Comparison of ENCODE assay signal across 24 cellular contexts in the genomic region with DNA sequence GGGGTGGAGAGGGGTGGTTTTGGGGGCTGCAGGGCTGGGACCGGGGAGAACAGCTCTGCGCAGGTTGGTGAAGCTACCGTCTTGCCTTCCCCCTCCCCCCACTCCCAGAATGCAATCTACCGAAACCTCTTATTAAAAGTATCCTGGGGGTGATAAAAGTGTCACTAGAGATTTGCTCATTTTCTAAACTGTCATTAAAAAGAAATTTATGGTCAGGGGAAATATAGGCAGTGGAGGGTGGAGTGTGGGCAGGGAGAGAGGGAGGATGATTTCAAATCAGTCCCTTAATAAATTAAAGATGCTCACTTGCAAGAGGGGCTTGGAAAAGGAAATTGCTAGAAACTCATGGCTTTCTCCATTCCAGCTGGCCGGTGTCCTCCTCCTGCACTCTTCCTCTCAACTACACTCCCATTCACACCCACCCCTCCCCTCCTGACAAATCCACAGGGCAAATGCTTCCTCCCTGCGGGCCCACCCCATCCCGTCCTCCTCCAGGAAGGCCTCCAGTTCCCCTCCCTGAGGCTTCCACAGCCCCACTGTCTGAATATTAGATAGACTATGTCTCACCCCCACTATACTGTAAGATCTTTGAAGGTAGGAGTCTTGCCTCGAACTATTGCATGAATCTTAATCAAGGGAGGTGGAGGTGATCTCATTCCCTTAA.
"Had no signal": no experiment of that assay in that cellular context is flagged by ENCODE, and none has a peak within 500 bp of the region (broad histone marks: within the 10 kb centered on the region; RNA-seq: fewer than 3 reads in every experiment).

No MANE protein-coding gene starts in this region.

- H3K9me3 Mint-ChIP-seq: activated naive CD4-positive, alpha-beta T cell treated with anti-CD3 and anti-CD28 coated beads, Interleukin-2, amount 10 ng/mL, durations not matched to agents 7 days and 5 days; activated naive CD8-positive, alpha-beta T cell treated with anti-CD3 and anti-CD28 coated beads, Interleukin-2, amount 50 U/mL, for 24 hours had no signal

- H3K4me3 Mint-ChIP-seq: activated naive CD4-positive, alpha-beta T cell treated with anti-CD3 and anti-CD28 coated beads, Interleukin-2, amount 10 ng/mL, durations not matched to agents 7 days and 5 days; activated naive CD8-positive, alpha-beta T cell treated with anti-CD3 and anti-CD28 coated beads, Interleukin-2, amount 50 U/mL, for 24 hours; naive thymus-derived CD8-positive, alpha-beta T cell; stimulated activated naive B cell treated with anti-CD40 and anti-IgM and Interleukin-4, amounts not matched to agents 10 μg/mL and 1 μg/mL and 100 μg/mL, for 72 hours; T-helper 1 cell treated with Interleukin-12 subunit alpha and Interleukin-12 subunit beta and Interleukin-4 antibody, amounts not matched to agents 30 μg/mL and 1 μg/mL, for 36 hours had no signal

- H3K4me3 ChIP-seq: pancreas, right lobe of liver, smooth muscle cell had no signal

- ATAC-seq: activated naive CD8-positive, alpha-beta T cell treated with anti-CD3 and anti-CD28 coated beads, Interleukin-2, amount 50 U/mL, for 24 hours; left ventricle myocardium superior; naive thymus-derived CD8-positive, alpha-beta T cell; pancreas had no signal

- DNase-seq: activated CD4-positive, alpha-beta T cell treated with anti-CD3 and anti-CD28 coated beads for 1 hour; activated CD8-positive, alpha-beta memory T cell treated with anti-CD3 and anti-CD28 coated beads for 24 hours; activated CD8-positive, alpha-beta memory T cell treated with anti-CD3 and anti-CD28 coated beads, Interleukin-2, amount 50 U/mL, for 48 hours; activated effector memory CD4-positive, alpha-beta T cell treated with Interleukin-2 at 50 U/mL for 16 hours; activated naive CD4-positive, alpha-beta T cell treated with anti-CD3 and anti-CD28 coated beads, Interleukin-2, amount 10 ng/mL, durations not matched to agents 7 days and 5 days; activated naive CD8-positive, alpha-beta T cell treated with anti-CD3 and anti-CD28 coated beads, Interleukin-2, amount 50 U/mL, for 24 hours; activated T-cell treated with anti-CD3 and anti-CD28 coated beads, Interleukin-2, amount 50 U/mL, for 48 hours; anterior cingulate cortex; brain microvascular endothelial cell; central memory CD4-positive, alpha-beta T cell; foreskin melanocyte; head of caudate nucleus; kidney glomerular epithelial cell; left ventricle myocardium superior; mesenchymal stem cell; naive thymus-derived CD8-positive, alpha-beta T cell; pancreas; stimulated activated CD4-positive, alpha-beta T cell treated with anti-CD3 and anti-CD28 coated beads, Interleukin-4, amount 100 ng/mL, for 4 hours; stimulated activated naive B cell treated with anti-CD40 and anti-IgM and Interleukin-4, amounts not matched to agents 10 μg/mL and 1 μg/mL and 100 μg/mL, for 72 hours had no signal

- H3K36me3 Mint-ChIP-seq: activated naive CD4-positive, alpha-beta T cell treated with anti-CD3 and anti-CD28 coated beads, Interleukin-2, amount 10 ng/mL, durations not matched to agents 7 days and 5 days had no signal

- H3K9me3 ChIP-seq: pancreas, right lobe of liver had no signal

- H3K27ac Mint-ChIP-seq: activated naive CD4-positive, alpha-beta T cell treated with anti-CD3 and anti-CD28 coated beads, Interleukin-2, amount 10 ng/mL, durations not matched to agents 7 days and 5 days; activated naive CD8-positive, alpha-beta T cell treated with anti-CD3 and anti-CD28 coated beads, Interleukin-2, amount 50 U/mL, for 24 hours; T-helper 1 cell treated with Interleukin-12 subunit alpha and Interleukin-12 subunit beta and Interleukin-4 antibody, amounts not matched to agents 30 μg/mL and 1 μg/mL, for 36 hours had no signal

- H3K27me3 ChIP-seq: pancreas, right lobe of liver had no signal

- H3K36me3 ChIP-seq: brain microvascular endothelial cell, pancreas, right lobe of liver had no signal

- H3K4me1 ChIP-seq: pancreas, right lobe of liver had no signal

- H3K27ac ChIP-seq: brain microvascular endothelial cell, pancreas, right lobe of liver, VCaP had no signal

- FAIRE-seq: colon, pancreas had no signal
